Comparison of ENCODE assay signal across 20 cellular contexts in the genomic region with DNA sequence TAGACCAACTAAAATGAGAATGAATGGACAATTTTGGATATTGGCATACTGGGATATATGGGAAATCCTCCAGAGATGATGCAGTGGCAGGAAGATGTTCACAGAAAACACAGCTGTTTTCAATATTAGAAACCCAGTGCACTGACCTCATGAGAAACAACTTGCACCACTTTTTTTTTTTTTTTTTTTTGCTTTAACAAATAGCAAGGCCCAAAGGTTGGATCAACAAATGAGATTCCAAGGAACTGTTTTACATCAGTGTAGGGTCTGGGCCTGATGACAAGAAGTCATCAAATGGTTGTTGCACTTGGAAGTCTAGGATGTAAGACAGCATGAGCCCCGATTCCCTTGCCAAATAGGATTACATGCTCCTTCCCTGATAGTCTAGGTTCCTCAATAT.
DNase-seq lines count a peak whose midpoint lies in the region; ATAC-seq and TF ChIP-seq lines count a peak whose summit lies in the region.
"Had no signal": no experiment of that assay in that cellular context is flagged by ENCODE, and none has a peak within 500 bp of the region (broad histone marks: within the 10 kb centered on the region; RNA-seq: fewer than 3 reads in every experiment).

No MANE protein-coding gene starts in this region.

- no peak overlapping the region for H3K27ac ChIP-seq in right cardiac atrium (ENCODE audit: low read length)

- H3K4me3 ChIP-seq in fibroblast of mammary gland (ENCODE audit: control insufficient read depth, low read depth, low read length) (no peak overlapping the region), right cardiac atrium (ENCODE audit: low read length) (no peak overlapping the region)

- H3K27me3 Mint-ChIP-seq in glutamatergic neuron (ENCODE audit: unreplicated experiment) = no peaks in the 10 kb centered on the region

- WGBS in right cardiac atrium = 54% methylated on average over 1 of the region's 1 CpG

- no peaks in the 10 kb centered on the region for H3K36me3 Mint-ChIP-seq in glutamatergic neuron (ENCODE audit: unreplicated experiment)
- H3K36me3 Mint-ChIP-seq: CD8-positive, alpha-beta T cell had no signal

- no peak overlapping the region for H3K4me3 Mint-ChIP-seq in glutamatergic neuron (ENCODE audit: unreplicated experiment)
- H3K4me3 Mint-ChIP-seq: CD8-positive, alpha-beta T cell had no signal

- H3K4me1 ChIP-seq in right cardiac atrium (ENCODE audit: control insufficient read depth, insufficient read depth, low read length) = no peaks in the 10 kb centered on the region

- no peak overlapping the region for H3K27ac Mint-ChIP-seq in glutamatergic neuron (ENCODE audit: unreplicated experiment)
- H3K27ac Mint-ChIP-seq: CD8-positive, alpha-beta T cell had no signal

- intact Hi-C loops in right cardiac atrium (cut with DNase I) = no loop called here

- no peaks in the 10 kb centered on the region for H3K9me3 Mint-ChIP-seq in glutamatergic neuron (ENCODE audit: unreplicated experiment)
- H3K9me3 Mint-ChIP-seq: CD8-positive, alpha-beta T cell had no signal

- no peak for TF ChIP-seq CTCF in fibroblast of mammary gland (conservative IDR thresholded peaks at IDR 0.05; ENCODE audit: control insufficient read depth, insufficient read depth, low read depth, low read length)
- no peak for TF ChIP-seq CTCF in glutamatergic neuron (IDR thresholded peaks at IDR 0.05; ENCODE audit: partially characterized antibody, unreplicated experiment)

- H3K4me1 Mint-ChIP-seq in glutamatergic neuron (ENCODE audit: low read depth, unreplicated experiment) = peaks cover 5% of the 10 kb centered on the region

- peak; percentile 0 for DNase-seq in EH (ENCODE audit: low read depth)
- peak; percentile 15 for DNase-seq in RPMI7951 (ENCODE audit: low read depth)
- peak; percentile 91 for DNase-seq in fibroblast of mammary gland (ENCODE audit: low read depth)
- DNase-seq in right cardiac atrium = no peak
- no peak for DNase-seq in RPMI8226
- no peak for DNase-seq in glutamatergic neuron
- DNase-seq: AML-193; C1 segment of cervical spinal cord; CD8-positive, alpha-beta T cell; DND-41; Kasumi-1; NCI-H1417; NCI-H1694 treated with DMSO at 0.1 percent for 48 hours; NCI-H2107; NCI-H2227 treated with DMSO at 0.1 percent for 48 hours; NCI-H510A treated with DMSO at 0.1 percent for 48 hours; NCI-H748 treated with DMSO at 0.1 percent for 48 hours; NK-92 treated with Interleukin-12 subunit alpha and Interleukin-12 subunit beta, amount 100 ng/mL, for 24 hours had no signal

- H3K9me3 ChIP-seq in right cardiac atrium (ENCODE audit: control insufficient read depth, low read length) = no peaks in the 10 kb centered on the region

- peak; percentile 31 to 81 for ATAC-seq in right cardiac atrium
- no peak for ATAC-seq in HG02798 (IDR thresholded peaks at IDR 0.05; ENCODE audit: poor library complexity, unreplicated experiment)
- ATAC-seq in HG02852 (IDR thresholded peaks at IDR 0.05; ENCODE audit: unreplicated experiment) = no peak
- ATAC-seq: CD8-positive, alpha-beta T cell had no signal

- no peaks in the 10 kb centered on the region for H3K27me3 ChIP-seq in right cardiac atrium (ENCODE audit: control insufficient read depth, insufficient read depth)

Comparison
In these comparisons a context has a peak if more than half of its experiments do, and no peak if none do; other contexts are left out.
1. DNase-seq: peak in EH (single experiment), RPMI7951 (single experiment) and fibroblast of mammary gland (single experiment); none in right cardiac atrium (0 of 3), RPMI8226 (single experiment) and glutamatergic neuron (single experiment).
2. ATAC-seq: peak in right cardiac atrium (2 of 2); none in HG02798 (single experiment) and HG02852 (single experiment).